ENCODE assay signal across 1 cellular context in the genomic region with DNA sequence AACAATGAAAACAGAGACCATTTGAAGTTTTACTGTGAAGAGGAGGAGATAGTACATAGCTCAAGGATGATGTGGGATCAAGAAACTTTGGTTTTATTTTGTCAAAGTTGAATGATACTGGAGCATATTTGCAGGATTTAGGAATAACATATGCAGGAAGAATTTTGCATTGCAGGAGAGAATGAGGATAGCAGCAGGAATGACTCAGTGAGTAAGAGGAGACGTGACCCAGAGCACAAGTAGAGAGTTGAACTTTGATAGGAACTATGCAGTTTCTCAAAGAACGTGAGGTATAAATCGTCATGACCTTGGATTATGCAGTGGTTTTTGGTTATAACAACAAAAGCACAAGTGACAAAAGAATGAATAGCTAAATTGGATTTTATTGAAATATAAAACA.
A peak's percentile ranks its signal among the peaks of the same experiment; 100 is the strongest.
TF ChIP-seq lines count a peak whose summit lies in the region.

No MANE protein-coding gene starts in this region.

TF ChIP-seq in endothelial cell of umbilical vein, 7 proteins besides CTCF, POLR2A, EP300 and RAD21:
- TF ChIP-seq GATA2 (IDR thresholded peaks at IDR 0.05; ENCODE audit: insufficient read depth, insufficient read length, low read depth, low read length): no peak
- TF ChIP-seq, protein P1, sequence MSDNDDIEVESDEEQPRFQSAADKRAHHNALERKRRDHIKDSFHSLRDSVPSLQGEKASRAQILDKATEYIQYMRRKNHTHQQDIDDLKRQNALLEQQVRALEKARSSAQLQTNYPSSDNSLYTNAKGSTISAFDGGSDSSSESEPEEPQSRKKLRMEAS (IDR thresholded peaks at IDR 0.05; ENCODE audit: insufficient read depth, insufficient read length): no peak
- TF ChIP-seq POLR2AphosphoS5 (IDR thresholded peaks at IDR 0.05; ENCODE audit: insufficient read depth, low read depth, low read length): no peak
- no peak for TF ChIP-seq EZH2 (IDR thresholded peaks at IDR 0.05; ENCODE audit: borderline replicate concordance, low read depth, low read length, severe bottlenecking)
- peak; percentile 10 for TF ChIP-seq FOS (IDR thresholded peaks at IDR 0.05; ENCODE audit: borderline replicate concordance, insufficient read depth, low read length)
- no peak for TF ChIP-seq MYC (IDR thresholded peaks at IDR 0.05; ENCODE audit: low read depth, low read length)
- no peak for TF ChIP-seq JUN (IDR thresholded peaks at IDR 0.05; ENCODE audit: borderline replicate concordance, insufficient read depth, insufficient read length, low read depth)
